ENCODE assay signal across 29 cellular contexts in genomic region chr7:67422601-67423000, GRCh38.
"Had no signal": no experiment of that assay in that cellular context is flagged by ENCODE, and none has a peak within 500 bp of the region (broad histone marks: within the 10 kb centered on the region; RNA-seq: fewer than 3 reads in every experiment).

No MANE protein-coding gene starts in this region.

- H3K27ac Mint-ChIP-seq: activated CD4-positive, alpha-beta memory T cell treated with anti-CD3 and anti-CD28 coated beads for 36 hours; activated CD4-positive, alpha-beta T cell treated with anti-CD3 and anti-CD28 coated beads for 36 hours; activated CD4-positive, alpha-beta T cell treated with anti-CD3 and anti-CD28 coated beads, Interleukin-2, amount 10 ng/mL, durations not matched to agents 24 days and 14 days; activated CD8-positive, alpha-beta memory T cell treated with anti-CD3 and anti-CD28 coated beads, Interleukin-2, amount 10 ng/mL, durations not matched to agents 7 days and 5 days; activated CD8-positive, alpha-beta T cell treated with anti-CD3 and anti-CD28 coated beads, Interleukin-2, amount 10 ng/mL, durations not matched to agents 7 days and 5 days; activated naive CD4-positive, alpha-beta T cell treated with anti-CD3 and anti-CD28 coated beads for 36 hours; activated naive CD4-positive, alpha-beta T cell treated with anti-CD3 and anti-CD28 coated beads, Interleukin-2, amount 50 U/mL, for 24 hours; activated naive CD8-positive, alpha-beta T cell treated with anti-CD3 and anti-CD28 coated beads for 36 hours; activated naive CD8-positive, alpha-beta T cell treated with anti-CD3 and anti-CD28 coated beads, Interleukin-2, amount 50 U/mL, for 24 hours; activated T-helper 1 cell treated with anti-CD3 and anti-CD28 coated beads, Interleukin-12 subunit alpha, Interleukin-12 subunit beta, Interleukin-2, Interleukin-4 antibody, amounts not matched to agents 30 ng/mL and 10 ng/mL and 1 ng/mL, durations not matched to agents 14 hours and 24 hours and 36 hours; activated T-helper 2 cell treated with anti-CD3 and anti-CD28 coated beads, Interferon-gamma antibody, Interleukin-2, Interleukin-4, amounts not matched to agents 10 μg/mL and 5 μg/mL and 100 μg/mL, durations not matched to agents 14 hours and 24 hours and 36 hours had no signal

- H3K27me3 ChIP-seq: adrenal gland, body of pancreas, colonic mucosa, esophagus muscularis mucosa, foreskin keratinocyte, gastrocnemius medialis had no signal

- H3K4me1 ChIP-seq: adrenal gland, body of pancreas, colonic mucosa, foreskin keratinocyte, gastrocnemius medialis, heart left ventricle had no signal

- H3K4me3 Mint-ChIP-seq: activated CD4-positive, alpha-beta memory T cell treated with anti-CD3 and anti-CD28 coated beads for 36 hours; activated CD4-positive, alpha-beta T cell treated with anti-CD3 and anti-CD28 coated beads for 36 hours; activated CD4-positive, alpha-beta T cell treated with anti-CD3 and anti-CD28 coated beads, Interleukin-2, amount 10 ng/mL, durations not matched to agents 24 days and 14 days; activated CD8-positive, alpha-beta memory T cell treated with anti-CD3 and anti-CD28 coated beads, Interleukin-2, amount 10 ng/mL, durations not matched to agents 7 days and 5 days; activated CD8-positive, alpha-beta T cell treated with anti-CD3 and anti-CD28 coated beads, Interleukin-2, amount 10 ng/mL, durations not matched to agents 7 days and 5 days; activated naive CD4-positive, alpha-beta T cell treated with anti-CD3 and anti-CD28 coated beads for 36 hours; activated naive CD4-positive, alpha-beta T cell treated with anti-CD3 and anti-CD28 coated beads, Interleukin-2, amount 50 U/mL, for 24 hours; activated naive CD8-positive, alpha-beta T cell treated with anti-CD3 and anti-CD28 coated beads for 36 hours; activated naive CD8-positive, alpha-beta T cell treated with anti-CD3 and anti-CD28 coated beads, Interleukin-2, amount 50 U/mL, for 24 hours; activated T-helper 1 cell treated with anti-CD3 and anti-CD28 coated beads, Interleukin-12 subunit alpha, Interleukin-12 subunit beta, Interleukin-2, Interleukin-4 antibody, amounts not matched to agents 30 ng/mL and 10 ng/mL and 1 ng/mL, durations not matched to agents 14 hours and 24 hours and 36 hours had no signal

- H3K4me1 Mint-ChIP-seq: activated CD4-positive, alpha-beta T cell treated with anti-CD3 and anti-CD28 coated beads for 36 hours; activated CD4-positive, alpha-beta T cell treated with anti-CD3 and anti-CD28 coated beads, Interleukin-2, amount 10 ng/mL, durations not matched to agents 24 days and 14 days; activated CD8-positive, alpha-beta memory T cell treated with anti-CD3 and anti-CD28 coated beads, Interleukin-2, amount 10 ng/mL, durations not matched to agents 7 days and 5 days; activated naive CD4-positive, alpha-beta T cell treated with anti-CD3 and anti-CD28 coated beads, Interleukin-2, amount 50 U/mL, for 24 hours; activated naive CD8-positive, alpha-beta T cell treated with anti-CD3 and anti-CD28 coated beads for 36 hours; activated naive CD8-positive, alpha-beta T cell treated with anti-CD3 and anti-CD28 coated beads, Interleukin-2, amount 50 U/mL, for 24 hours had no signal

- H3K36me3 Mint-ChIP-seq: activated CD4-positive, alpha-beta memory T cell treated with anti-CD3 and anti-CD28 coated beads for 36 hours; activated CD8-positive, alpha-beta memory T cell treated with anti-CD3 and anti-CD28 coated beads, Interleukin-2, amount 10 ng/mL, durations not matched to agents 7 days and 5 days; activated naive CD4-positive, alpha-beta T cell treated with anti-CD3 and anti-CD28 coated beads, Interleukin-2, amount 50 U/mL, for 24 hours; activated naive CD8-positive, alpha-beta T cell treated with anti-CD3 and anti-CD28 coated beads for 36 hours had no signal

- H3K27me3 Mint-ChIP-seq: activated CD4-positive, alpha-beta memory T cell treated with anti-CD3 and anti-CD28 coated beads for 36 hours; activated CD4-positive, alpha-beta T cell treated with anti-CD3 and anti-CD28 coated beads for 36 hours; activated CD4-positive, alpha-beta T cell treated with anti-CD3 and anti-CD28 coated beads, Interleukin-2, amount 10 ng/mL, durations not matched to agents 24 days and 14 days; activated CD8-positive, alpha-beta memory T cell treated with anti-CD3 and anti-CD28 coated beads, Interleukin-2, amount 10 ng/mL, durations not matched to agents 7 days and 5 days; activated naive CD8-positive, alpha-beta T cell treated with anti-CD3 and anti-CD28 coated beads for 36 hours; activated naive CD8-positive, alpha-beta T cell treated with anti-CD3 and anti-CD28 coated beads, Interleukin-2, amount 50 U/mL, for 24 hours had no signal

- H3K4me3 ChIP-seq: adrenal gland, body of pancreas, colonic mucosa, esophagus muscularis mucosa, gastrocnemius medialis, heart left ventricle had no signal

- H3K9me3 Mint-ChIP-seq: activated CD4-positive, alpha-beta memory T cell treated with anti-CD3 and anti-CD28 coated beads for 36 hours; activated naive CD4-positive, alpha-beta T cell treated with anti-CD3 and anti-CD28 coated beads for 36 hours; activated naive CD4-positive, alpha-beta T cell treated with anti-CD3 and anti-CD28 coated beads, Interleukin-2, amount 50 U/mL, for 24 hours; activated naive CD8-positive, alpha-beta T cell treated with anti-CD3 and anti-CD28 coated beads for 36 hours had no signal

- H3K27ac ChIP-seq: adrenal gland, body of pancreas, colonic mucosa, esophagus muscularis mucosa, foreskin keratinocyte, gastrocnemius medialis, heart left ventricle had no signal

- H3K36me3 ChIP-seq: adrenal gland, colonic mucosa, esophagus muscularis mucosa, gastrocnemius medialis, heart left ventricle had no signal

- H3K9me3 ChIP-seq: adrenal gland, body of pancreas, colonic mucosa, esophagus muscularis mucosa, gastrocnemius medialis, heart left ventricle had no signal

- ATAC-seq: activated CD4-positive, alpha-beta T cell treated with anti-CD3 and anti-CD28 coated beads for 36 hours; activated CD8-positive, alpha-beta memory T cell treated with anti-CD3 and anti-CD28 coated beads, Interleukin-2, amount 10 ng/mL, durations not matched to agents 7 days and 5 days; activated CD8-positive, alpha-beta T cell treated with anti-CD3 and anti-CD28 coated beads, Interleukin-2, amount 10 ng/mL, durations not matched to agents 7 days and 5 days; activated naive CD8-positive, alpha-beta T cell treated with anti-CD3 and anti-CD28 coated beads, Interleukin-2, amount 50 U/mL, for 24 hours; body of pancreas; foreskin keratinocyte; gastrocnemius medialis; heart left ventricle had no signal

- DNase-seq: activated CD4-positive, alpha-beta memory T cell treated with anti-CD3 and anti-CD28 coated beads for 36 hours; activated CD4-positive, alpha-beta T cell treated with anti-CD3 and anti-CD28 coated beads for 36 hours; activated CD4-positive, alpha-beta T cell treated with anti-CD3 and anti-CD28 coated beads, Interleukin-2, amount 10 ng/mL, durations not matched to agents 24 days and 14 days; activated CD4-positive, CD25-positive, alpha-beta regulatory T cell; activated CD4-positive, CD25-positive, alpha-beta regulatory T cell treated with anti-CD3 and anti-CD28 coated beads, Interleukin-2, amount 50 U/mL, for 72 hours; activated CD8-positive, alpha-beta memory T cell treated with anti-CD3 and anti-CD28 coated beads, Interleukin-2, amount 10 ng/mL, durations not matched to agents 7 days and 5 days; activated CD8-positive, alpha-beta memory T cell treated with anti-CD3 and anti-CD28 coated beads, Interleukin-2, amount 50 U/mL, for 4 hours; activated CD8-positive, alpha-beta T cell treated with anti-CD3 and anti-CD28 coated beads, Interleukin-2, amount 10 ng/mL, durations not matched to agents 7 days and 5 days; activated effector memory CD4-positive, alpha-beta T cell treated with anti-CD3 and anti-CD28 coated beads, Interleukin-2, amount 50 U/mL, for 16 hours; activated naive CD4-positive, alpha-beta T cell treated with anti-CD3 and anti-CD28 coated beads for 36 hours; activated naive CD8-positive, alpha-beta T cell treated with anti-CD3 and anti-CD28 coated beads for 36 hours; activated naive CD8-positive, alpha-beta T cell treated with anti-CD3 and anti-CD28 coated beads, Interleukin-2, amount 50 U/mL, for 24 hours; activated T-cell treated with anti-CD3 and anti-CD28 coated beads, Interleukin-2, amount 50 U/mL, for 1 hour; activated T-cell treated with anti-CD3 and anti-CD28 coated beads, Interleukin-2, amount 50 U/mL, for 48 hours; adrenal gland; aorta; body of pancreas; colonic mucosa; effector CD8-positive, alpha-beta T cell; erythroblast; foreskin keratinocyte; gastrocnemius medialis; glutamatergic neuron; heart left ventricle; T-helper 2 cell had no signal
